Comparison of ENCODE assay signal across 18 cellular contexts in genomic region chr7:23593706-23594105, GRCh38. TPM values are rescaled to one million over a fixed set of nuclear protein-coding genes. Genes with fewer than 3 reads are reported as not detected.
DNase-seq lines count a peak whose midpoint lies in the region; ATAC-seq, FAIRE-seq and TF ChIP-seq lines count a peak whose summit lies in the region.
"Had no signal": no experiment of that assay in that cellular context is flagged by ENCODE, and none has a peak within 500 bp of the region (broad histone marks: within the 10 kb centered on the region; RNA-seq: fewer than 3 reads in every experiment).

No MANE protein-coding gene starts in this region.

- H3K9me3 Mint-ChIP-seq in T-helper 2 cell treated with Interferon-gamma antibody and Interleukin-4, amounts not matched to agents 5 μg/mL and 100 μg/mL, for 36 hours = no peaks in the 10 kb centered on the region

- peaks cover 1% of the 10 kb centered on the region for H3K27me3 Mint-ChIP-seq in T-helper 2 cell treated with Interferon-gamma antibody and Interleukin-4, amounts not matched to agents 5 μg/mL and 100 μg/mL, for 36 hours (ENCODE audit: low read depth)

- no peaks in the 10 kb centered on the region for H3K36me3 Mint-ChIP-seq in T-helper 2 cell treated with Interferon-gamma antibody and Interleukin-4, amounts not matched to agents 5 μg/mL and 100 μg/mL, for 36 hours (ENCODE audit: low read depth)
- H3K36me3 Mint-ChIP-seq: neural progenitor cell had no signal

- TF ChIP-seq EP300 in upper lobe of left lung (IDR thresholded peaks at IDR 0.05) = no peak

- no peaks in the 10 kb centered on the region for H3K9me3 ChIP-seq in upper lobe of left lung
- H3K9me3 ChIP-seq: heart right ventricle, prostate gland had no signal

- H3K27ac Mint-ChIP-seq in T-helper 2 cell treated with Interferon-gamma antibody and Interleukin-4, amounts not matched to agents 5 μg/mL and 100 μg/mL, for 36 hours = no peak overlapping the region
- H3K27ac Mint-ChIP-seq: neural progenitor cell had no signal

- peak; percentile 42 for DNase-seq in stimulated activated CD4-positive, alpha-beta T cell treated with anti-CD3 and anti-CD28 coated beads, Interleukin-15, amount 100 ng/mL, for 24 hours
- DNase-seq in stimulated activated CD4-positive, alpha-beta T cell treated with anti-CD3 and anti-CD28 coated beads, Interleukin-4, amount 100 ng/mL, for 1 hour = no peak
- no peak for DNase-seq in GM19239 (ENCODE audit: insufficient read length, low spot score)
- DNase-seq in T-helper 2 cell treated with Interferon-gamma antibody and Interleukin-4, amounts not matched to agents 5 μg/mL and 100 μg/mL, for 36 hours (ENCODE audit: low spot score) = peak; percentile 60
- no peak for DNase-seq in upper lobe of left lung
- no peak for DNase-seq in NOMO-1 treated with DMSO at 0.1 percent for 48 hours (lab: John Stamatoyannopoulos, UW; ENCODE audit: unreplicated experiment)
- DNase-seq: activated CD4-positive, alpha-beta T cell treated with anti-CD3 and anti-CD28 coated beads for 4 hours; cortex of kidney; heart right ventricle; NCI-H1092; NCI-H2029; NCI-H446 treated with DMSO at 0.1 percent for 48 hours had no signal

- H3K36me3 ChIP-seq in upper lobe of left lung = no peaks in the 10 kb centered on the region
- H3K36me3 ChIP-seq: heart right ventricle, neural progenitor cell, prostate gland had no signal

- no peak overlapping the region for H3K4me3 Mint-ChIP-seq in T-helper 2 cell treated with Interferon-gamma antibody and Interleukin-4, amounts not matched to agents 5 μg/mL and 100 μg/mL, for 36 hours
- H3K4me3 Mint-ChIP-seq: neural progenitor cell had no signal

- no peak for TF ChIP-seq CTCF in upper lobe of left lung (IDR thresholded peaks at IDR 0.05)

- no peak overlapping the region for H3K4me3 ChIP-seq in upper lobe of left lung
- H3K4me3 ChIP-seq: heart right ventricle, neural progenitor cell, prostate gland, skin epidermis had no signal

- H3K4me1 Mint-ChIP-seq in T-helper 2 cell treated with Interferon-gamma antibody and Interleukin-4, amounts not matched to agents 5 μg/mL and 100 μg/mL, for 36 hours (ENCODE audit: low read depth) = peaks cover 34% of the 10 kb centered on the region

- H3K27ac ChIP-seq in upper lobe of left lung = no peak overlapping the region
- H3K27ac ChIP-seq: heart right ventricle, neural progenitor cell, prostate gland, skin epidermis had no signal

- FAIRE-seq in GM19239 (lab: Jason Lieb, UNC) = peak; percentile 14
- FAIRE-seq: bronchial epithelial cell had no signal

- peaks cover 5 to 12% (median 9%) of the 10 kb centered on the region in 4 donors for H3K4me1 ChIP-seq in upper lobe of left lung
- H3K4me1 ChIP-seq: neural progenitor cell, prostate gland had no signal

- ATAC-seq in upper lobe of left lung (ENCODE audit: low FRiP score in 2 of 2) (no peak), GM21576 (IDR thresholded peaks at IDR 0.05; ENCODE audit: unreplicated experiment) (no peak)
- ATAC-seq: HCT116, heart right ventricle had no signal

- 72 to 85% methylated on average over 1 of the region's 1 CpG for WGBS in upper lobe of left lung, 2 donors

- no peak for TF ChIP-seq POLR2A in upper lobe of left lung (IDR thresholded peaks at IDR 0.05)

- no peaks in the 10 kb centered on the region for H3K27me3 ChIP-seq in upper lobe of left lung
- H3K27me3 ChIP-seq: heart right ventricle had no signal

RNA-seq across cellular contexts. Expression of gene CCDC126, which starts 3.5 kb away (rescaled TPM):
- total RNA-seq in upper lobe of left lung = 10 to 100 TPM; 11.5 to 48.2 (median 14.7) TPM

Comparison
In these comparisons a context has a peak if more than half of its experiments do, and no peak if none do; other contexts are left out.
1. DNase-seq: peak in stimulated activated CD4-positive, alpha-beta T cell treated with anti-CD3 and anti-CD28 coated beads, Interleukin-15, amount 100 ng/mL, for 24 hours (single experiment) and T-helper 2 cell treated with Interferon-gamma antibody and Interleukin-4, amounts not matched to agents 5 μg/mL and 100 μg/mL, for 36 hours (single experiment); none in stimulated activated CD4-positive, alpha-beta T cell treated with anti-CD3 and anti-CD28 coated beads, Interleukin-4, amount 100 ng/mL, for 1 hour (single experiment), GM19239 (single experiment), upper lobe of left lung (0 of 2) and NOMO-1 treated with DMSO at 0.1 percent for 48 hours (single experiment).